Comparison of ENCODE assay signal across 8 cellular contexts in genomic region chr19:41940443-41941409, GRCh38. TPM values are rescaled to one million over a fixed set of nuclear protein-coding genes. Genes with fewer than 3 reads are reported as not detected.
DNase-seq lines count a peak whose midpoint lies in the region; ATAC-seq and TF ChIP-seq lines count a peak whose summit lies in the region.

No MANE protein-coding gene starts in this region.

- H3K4me3 ChIP-seq in ACC112 (ENCODE audit: low read depth, low read length): peak overlapping the region; percentile 81
- peak overlapping the region; percentile 55 for H3K4me3 ChIP-seq in H7 (ENCODE audit: insufficient read depth, low read depth, low read length)
- peak overlapping the region; percentile 42 for H3K4me3 ChIP-seq in astrocyte of the cerebellum (ENCODE audit: low read depth, low read length)

- peak overlapping the region; percentile 78 for H3K27ac Mint-ChIP-seq in mesothelial cell of epicardium

- H3K27ac ChIP-seq in ACC112 (ENCODE audit: low read depth, low read length): no peak overlapping the region

- H3K36me3 Mint-ChIP-seq in mesothelial cell of epicardium: peaks cover 3% of the 10 kb centered on the region

- H3K9me3 Mint-ChIP-seq in mesothelial cell of epicardium: peaks cover 4% of the 10 kb centered on the region

- in situ Hi-C loops in astrocyte of the cerebellum (cut with HindIII; ENCODE audit: low sequenced_read_pairs): no loop called here

- H3K4me1 Mint-ChIP-seq in mesothelial cell of epicardium: peaks cover 8% of the 10 kb centered on the region

- H3K4me1 ChIP-seq in ACC112 (ENCODE audit: control insufficient read depth, insufficient read depth, low read length, unreplicated experiment): peaks cover 14% of the 10 kb centered on the region

- peak overlapping the region; percentile 75 for H3K4me3 Mint-ChIP-seq in mesothelial cell of epicardium

- H3K36me3 ChIP-seq in ACC112 (ENCODE audit: insufficient read depth, low read length) (no peaks in the 10 kb centered on the region), H7 (replicated peaks; ENCODE audit: control insufficient read depth, insufficient read depth, low read length) (no peaks in the 10 kb centered on the region)

- no peaks in the 10 kb centered on the region for H3K27me3 ChIP-seq in ACC112 (ENCODE audit: insufficient read depth, low read length)
- H3K27me3 ChIP-seq in H7 (ENCODE audit: control insufficient read depth, insufficient read depth, low read length): peaks cover 38% of the 10 kb centered on the region

- ATAC-seq in HG02938 (IDR thresholded peaks at IDR 0.05; ENCODE audit: unreplicated experiment): no peak

- H3K79me2 ChIP-seq in ACC112 (ENCODE audit: control insufficient read depth, insufficient read depth, low read length, unreplicated experiment): no peaks in the 10 kb centered on the region

- peaks cover 38% of the 10 kb centered on the region for H3K27me3 Mint-ChIP-seq in mesothelial cell of epicardium (ENCODE audit: low read depth)

- TF ChIP-seq CTCF in astrocyte of the cerebellum (IDR thresholded peaks at IDR 0.05; ENCODE audit: low read depth, low read length, missing control alignments): no peak
- no peak for TF ChIP-seq CTCF in mesothelial cell of epicardium (IDR thresholded peaks at IDR 0.05; ENCODE audit: unreplicated experiment)

- peak overlapping the region; percentile 38 for H2AFZ ChIP-seq in ACC112 (ENCODE audit: low read length, unreplicated experiment)

- DNase-seq in H7 (peak; percentile 83), astrocyte of the cerebellum (ENCODE audit: low read depth) (no peak), mesothelial cell of epicardium (ENCODE audit: low spot score in 2 of 2, unreplicated experiment in 2 of 2) (peak in 1 of 2 experiments; percentile 46), RPMI8226 (no peak), superior temporal gyrus (ENCODE audit: extremely low spot score) (no peak), inferior parietal cortex (ENCODE audit: extremely low spot score) (no peak)

RNA-seq across cellular contexts. Expression of gene ERFL, which starts 12.5 kb away (rescaled TPM):
- 0.15 TPM in 1 of 2 replicates, not detected in the other for total RNA-seq in H7 (2014; rRNA removed; shearing (Covaris generic))
- 0.49 to 0.67 TPM (median 0.59 TPM) in 3 replicates for total RNA-seq in mesothelial cell of epicardium

RNA-seq across cellular contexts. Expression of gene RABAC1, which starts 18.4 kb away (rescaled TPM):
- total RNA-seq in H7 (2014; rRNA removed; shearing (Covaris generic)): 140 and 163 TPM in 2 replicates
- total RNA-seq in mesothelial cell of epicardium: 99.7 to 104 TPM (median 102 TPM) in 3 replicates

RNA-seq across cellular contexts. Expression of gene ATP1A3, which starts 53.3 kb away (rescaled TPM):
- total RNA-seq in H7 (2014; rRNA removed; shearing (Covaris generic)): 9.9 and 11.9 TPM in 2 replicates
- total RNA-seq in mesothelial cell of epicardium: 0.45 TPM in 1 of 3 replicates, not detected in the others

RNA-seq across cellular contexts. Expression of gene ARHGEF1, which starts 57.7 kb away (rescaled TPM):
- total RNA-seq in H7 (2014; rRNA removed; shearing (Covaris generic)): 34.3 and 40.7 TPM in 2 replicates
- 78.8 to 83.9 TPM (median 82.4 TPM) in 3 replicates for total RNA-seq in mesothelial cell of epicardium
